Comparison of ENCODE assay signal across 2 cellular contexts in the genomic region with DNA sequence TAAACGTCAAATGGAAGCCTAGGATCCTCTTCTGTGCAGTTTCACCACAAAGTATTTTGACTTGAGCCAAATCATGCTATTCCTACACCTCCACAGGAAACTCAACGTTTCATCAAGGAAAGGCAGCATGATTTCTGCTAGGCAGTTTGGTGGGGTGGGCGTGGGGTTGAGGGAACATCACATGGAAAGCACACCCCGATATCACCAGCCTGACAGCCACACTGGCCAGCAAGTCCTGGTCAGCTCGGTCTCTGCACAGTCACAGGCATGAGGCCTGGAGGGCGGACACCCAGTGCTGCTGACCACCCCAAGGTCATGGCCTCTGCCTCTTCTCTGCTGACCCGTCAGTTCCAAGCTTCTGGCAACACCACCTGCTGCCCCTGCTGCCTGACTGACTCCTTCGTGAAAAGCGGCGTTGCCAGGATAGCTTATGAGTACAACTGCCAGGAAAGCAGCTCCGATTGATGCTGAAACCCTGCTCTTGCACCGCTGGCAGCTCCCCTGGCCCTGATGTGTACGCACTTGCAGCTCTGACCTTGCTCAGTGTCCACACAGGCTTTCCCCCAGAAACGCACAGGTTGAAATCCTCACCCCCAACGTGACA.
TF ChIP-seq lines count a peak whose summit lies in the region.

No MANE protein-coding gene starts in this region.

TF ChIP-seq in HepG2, 621 proteins besides CTCF, POLR2A, EP300 and RAD21 (continues in another document):
- 0 out of 2 replicates have a peak, but pooled peaks have one; percentile 12 for TF ChIP-seq ZNF687 (CRISPR knock-in tag; IDR thresholded peaks at IDR 0.05)
- no peak for TF ChIP-seq ZNF446 (CRISPR knock-in tag; IDR thresholded peaks at IDR 0.05)
- TF ChIP-seq, protein P1, sequence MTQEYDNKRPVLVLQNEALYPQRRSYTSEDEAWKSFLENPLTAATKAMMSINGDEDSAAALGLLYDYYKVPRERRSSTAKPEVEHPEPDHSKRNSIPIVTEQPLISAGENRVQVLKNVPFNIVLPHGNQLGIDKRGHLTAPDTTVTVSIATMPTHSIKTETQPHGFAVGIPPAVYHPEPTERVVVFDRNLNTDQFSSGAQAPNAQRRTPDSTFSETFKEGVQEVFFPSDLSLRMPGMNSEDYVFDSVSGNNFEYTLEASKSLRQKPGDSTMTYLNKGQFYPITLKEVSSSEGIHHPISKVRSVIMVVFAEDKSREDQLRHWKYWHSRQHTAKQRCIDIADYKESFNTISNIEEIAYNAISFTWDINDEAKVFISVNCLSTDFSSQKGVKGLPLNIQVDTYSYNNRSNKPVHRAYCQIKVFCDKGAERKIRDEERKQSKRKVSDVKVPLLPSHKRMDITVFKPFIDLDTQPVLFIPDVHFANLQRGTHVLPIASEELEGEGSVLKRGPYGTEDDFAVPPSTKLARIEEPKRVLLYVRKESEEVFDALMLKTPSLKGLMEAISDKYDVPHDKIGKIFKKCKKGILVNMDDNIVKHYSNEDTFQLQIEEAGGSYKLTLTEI (CRISPR knock-in tag; conservative IDR thresholded peaks at IDR 0.05), result no peak
- TF ChIP-seq CHD2 (IDR thresholded peaks at IDR 0.05; ENCODE audit: low read depth, low read length), result no peak
- TF ChIP-seq, protein P2, sequence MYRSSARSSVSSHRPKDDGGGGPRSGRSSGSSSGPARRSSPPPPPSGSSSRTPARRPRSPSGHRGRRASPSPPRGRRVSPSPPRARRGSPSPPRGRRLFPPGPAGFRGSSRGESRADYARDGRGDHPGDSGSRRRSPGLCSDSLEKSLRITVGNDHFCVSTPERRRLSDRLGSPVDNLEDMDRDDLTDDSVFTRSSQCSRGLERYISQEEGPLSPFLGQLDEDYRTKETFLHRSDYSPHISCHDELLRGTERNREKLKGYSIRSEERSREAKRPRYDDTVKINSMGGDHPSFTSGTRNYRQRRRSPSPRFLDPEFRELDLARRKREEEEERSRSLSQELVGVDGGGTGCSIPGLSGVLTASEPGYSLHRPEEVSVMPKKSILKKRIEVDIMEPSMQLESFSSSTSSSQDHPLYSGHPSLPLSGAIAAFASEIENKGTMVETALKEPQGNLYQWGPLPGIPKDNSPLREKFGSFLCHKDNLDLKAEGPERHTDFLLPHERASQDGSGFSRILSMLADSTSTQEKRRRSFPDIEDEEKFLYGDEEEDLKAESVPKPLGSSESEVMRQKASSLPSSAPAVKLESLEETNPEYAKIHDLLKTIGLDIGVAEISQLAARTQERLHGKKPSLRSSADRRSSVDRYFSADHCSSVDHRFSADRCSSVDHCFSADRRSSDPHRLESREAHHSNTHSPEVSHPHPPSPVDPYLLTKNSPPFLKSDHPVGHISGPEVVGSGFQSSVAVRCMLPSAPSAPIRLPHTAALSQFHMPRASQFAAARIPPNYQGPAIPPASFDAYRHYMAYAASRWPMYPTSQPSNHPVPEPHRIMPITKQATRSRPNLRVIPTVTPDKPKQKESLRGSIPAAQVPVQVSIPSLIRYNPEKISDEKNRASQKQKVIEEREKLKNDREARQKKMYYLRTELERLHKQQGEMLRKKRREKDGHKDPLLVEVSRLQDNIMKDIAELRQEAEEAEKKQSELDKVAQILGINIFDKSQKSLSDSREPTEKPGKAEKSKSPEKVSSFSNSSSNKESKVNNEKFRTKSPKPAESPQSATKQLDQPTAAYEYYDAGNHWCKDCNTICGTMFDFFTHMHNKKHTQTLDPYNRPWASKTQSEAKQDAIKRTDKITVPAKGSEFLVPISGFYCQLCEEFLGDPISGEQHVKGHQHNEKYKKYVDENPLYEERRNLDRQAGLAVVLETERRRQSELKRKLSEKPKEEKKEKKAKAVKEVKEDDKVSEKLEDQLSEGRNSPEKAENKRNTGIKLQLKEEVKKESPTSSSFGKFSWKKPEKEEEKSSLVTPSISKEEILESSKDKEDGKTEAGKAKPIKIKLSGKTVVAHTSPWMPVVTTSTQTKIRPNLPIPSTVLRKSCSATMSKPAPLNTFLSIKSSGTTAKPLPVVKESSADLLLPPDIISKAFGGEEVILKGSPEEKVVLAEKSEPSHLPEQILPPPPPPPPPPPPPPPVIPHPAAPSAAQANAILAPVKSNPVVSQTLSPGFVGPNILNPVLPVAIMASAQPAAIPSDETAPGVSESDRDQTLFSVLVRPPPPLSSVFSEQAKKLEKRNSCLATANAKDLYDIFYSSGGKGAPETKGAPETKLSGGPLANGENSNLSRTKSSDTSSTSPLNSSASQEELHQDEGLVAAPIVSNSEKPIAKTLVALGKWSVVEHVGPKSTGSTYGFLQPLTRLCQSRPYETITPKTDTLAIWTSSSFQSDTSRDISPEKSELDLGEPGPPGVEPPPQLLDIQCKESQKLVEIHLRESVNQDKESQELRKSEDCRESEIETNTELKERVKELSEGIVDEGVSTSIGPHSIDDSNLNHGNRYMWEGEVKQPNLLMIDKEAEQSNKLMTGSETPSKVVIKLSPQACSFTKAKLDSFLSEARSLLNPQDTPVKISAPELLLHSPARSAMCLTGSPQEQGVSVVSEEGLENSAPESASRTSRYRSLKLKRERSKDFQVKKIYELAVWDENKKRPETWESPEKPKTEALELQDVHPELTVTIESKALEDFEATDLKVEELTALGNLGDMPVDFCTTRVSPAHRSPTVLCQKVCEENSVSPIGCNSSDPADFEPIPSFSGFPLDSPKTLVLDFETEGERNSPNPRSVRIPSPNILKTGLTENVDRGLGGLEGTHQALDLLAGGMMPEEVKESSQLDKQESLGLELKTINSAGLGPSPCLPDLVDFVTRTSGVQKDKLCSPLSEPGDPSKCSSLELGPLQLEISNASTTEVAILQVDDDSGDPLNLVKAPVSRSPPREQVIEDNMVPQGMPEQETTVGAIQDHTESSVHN (CRISPR knock-in tag; IDR thresholded peaks at IDR 0.05), result no peak
- no peak for TF ChIP-seq RFX1 (IDR thresholded peaks at IDR 0.05)
- 0 out of 2 replicates have a peak, but pooled peaks have one; percentile 27 for TF ChIP-seq ZBTB38 (CRISPR knock-in tag; IDR thresholded peaks at IDR 0.05)

TF ChIP-seq in H1, 55 proteins besides CTCF, POLR2A, EP300 and RAD21:
- TF ChIP-seq JUN (IDR thresholded peaks at IDR 0.05; ENCODE audit: low read depth, low read length) (no peak), TBP (IDR thresholded peaks at IDR 0.05; ENCODE audit: low read depth, low read length) (no peak), BCL11A (IDR thresholded peaks at IDR 0.05; ENCODE audit: low read depth in 2 of 2, low read length in 2 of 2) (no peak), MAFK (IDR thresholded peaks at IDR 0.05; ENCODE audit: low read depth, low read length) (no peak)
